ENCODE assay signal across 9 cellular contexts in genomic region chr12:122081697-122082221, GRCh38. TPM values are rescaled to one million over a fixed set of nuclear protein-coding genes. Genes with fewer than 3 reads are reported as not detected.
DNase-seq lines count a peak whose midpoint lies in the region; ATAC-seq, FAIRE-seq and TF ChIP-seq lines count a peak whose summit lies in the region.
"Had no signal": no experiment of that assay in that cellular context is flagged by ENCODE, and none has a peak within 500 bp of the region (broad histone marks: within the 10 kb centered on the region; RNA-seq: fewer than 3 reads in every experiment).

No MANE protein-coding gene starts in this region.

- peaks cover 21% of the 10 kb centered on the region for H3F3A ChIP-seq in SU-DHL-6 (ENCODE audit: insufficient read depth)

- H3K27me3 ChIP-seq in SU-DHL-6 (ENCODE audit: low read length), result no peaks in the 10 kb centered on the region

- H3K27me3 Mint-ChIP-seq in activated CD4-positive, alpha-beta T cell treated with anti-CD3 and anti-CD28 coated beads, Interleukin-2, amount 10 ng/mL, durations not matched to agents 7 days and 5 days, result no peaks in the 10 kb centered on the region
- peaks cover 9% of the 10 kb centered on the region for H3K27me3 Mint-ChIP-seq in endothelial cell (ENCODE audit: unreplicated experiment)
- no peaks in the 10 kb centered on the region for H3K27me3 Mint-ChIP-seq in natural killer cell (ENCODE audit: low read depth in 2 of 2)

- DNase-seq in activated CD4-positive, alpha-beta T cell treated with anti-CD3 and anti-CD28 coated beads, Interleukin-2, amount 10 ng/mL, durations not matched to agents 7 days and 5 days, result peak; percentile 64
- DNase-seq in activated CD4-positive, alpha-beta T cell treated with anti-CD3 and anti-CD28 coated beads, Interleukin-2, amount 50 U/mL, for 4 hours, result no peak
- DNase-seq in endothelial cell (ENCODE audit: low spot score), result peak; percentile 29
- DNase-seq in natural killer cell, result no peak
- no peak for DNase-seq in COLO829 (ENCODE audit: low spot score)
- no peak for DNase-seq in D721Med (ENCODE audit: insufficient read length, low spot score)

- intact Hi-C loops in natural killer cell (cut with micrococcal nuclease), result loop anchor here (2.0 kb wide), 1 partner anchor 23 kb away; no protein-coding TSS in a partner anchor

- peak overlapping the region; percentile 91 for H3K27ac Mint-ChIP-seq in activated CD4-positive, alpha-beta T cell treated with anti-CD3 and anti-CD28 coated beads, Interleukin-2, amount 10 ng/mL, durations not matched to agents 7 days and 5 days
- H3K27ac Mint-ChIP-seq in endothelial cell (ENCODE audit: unreplicated experiment), result peak overlapping the region; percentile 93
- H3K27ac Mint-ChIP-seq in natural killer cell, result peak overlapping the region; percentile 79 to 86

- H3K27ac ChIP-seq in SU-DHL-6 (ENCODE audit: low read depth, low read length), result peak overlapping the region; percentile 53
- H3K27ac ChIP-seq: cardiac muscle cell had no signal

- H3K36me3 Mint-ChIP-seq in activated CD4-positive, alpha-beta T cell treated with anti-CD3 and anti-CD28 coated beads, Interleukin-2, amount 10 ng/mL, durations not matched to agents 7 days and 5 days (ENCODE audit: low read depth), result peaks cover 43% of the 10 kb centered on the region
- peaks cover 14% of the 10 kb centered on the region for H3K36me3 Mint-ChIP-seq in endothelial cell (ENCODE audit: low read depth, unreplicated experiment)
- no peaks in the 10 kb centered on the region for H3K36me3 Mint-ChIP-seq in natural killer cell

- H3K4me3 Mint-ChIP-seq in activated CD4-positive, alpha-beta T cell treated with anti-CD3 and anti-CD28 coated beads, Interleukin-2, amount 10 ng/mL, durations not matched to agents 7 days and 5 days, result peak overlapping the region; percentile 92
- peak overlapping the region; percentile 28 for H3K4me3 Mint-ChIP-seq in endothelial cell (ENCODE audit: unreplicated experiment)
- peak overlapping the region; percentile 72 for H3K4me3 Mint-ChIP-seq in natural killer cell

- peak overlapping the region; percentile 98 for H3K4me2 ChIP-seq in SU-DHL-6 (ENCODE audit: low read depth, low read length, poor library complexity, severe bottlenecking)

- H4K20me1 ChIP-seq in SU-DHL-6 (ENCODE audit: low read depth, low read length), result no peaks in the 10 kb centered on the region; the same call in 1 of the 2 replicates

- TF ChIP-seq CTCF in SU-DHL-6 (IDR thresholded peaks at IDR 0.05; ENCODE audit: insufficient read depth, low read length, poor library complexity, severe bottlenecking) (no peak), endothelial cell (IDR thresholded peaks at IDR 0.05; ENCODE audit: unreplicated experiment) (no peak), natural killer cell (IDR thresholded peaks at IDR 0.05) (no peak), D721Med (IDR thresholded peaks at IDR 0.05; ENCODE audit: insufficient read depth, missing control alignments) (no peak)

- POLR2A ChIA-PET in activated CD4-positive, alpha-beta T cell treated with anti-CD3 and anti-CD28 coated beads, Interleukin-2, amount 10 ng/mL, durations not matched to agents 7 days and 5 days (lab: Charles Lee), result no interaction called here

- H3K79me2 ChIP-seq in SU-DHL-6 (ENCODE audit: insufficient read depth, low read length), result peaks cover 67% of the 10 kb centered on the region

- no peaks in the 10 kb centered on the region for H3K36me3 ChIP-seq in SU-DHL-6 (ENCODE audit: low read length)
- H3K36me3 ChIP-seq: cardiac muscle cell had no signal

- no peaks in the 10 kb centered on the region for H3K9me3 ChIP-seq in SU-DHL-6 (ENCODE audit: insufficient read depth, low read length)

- H3K4me3 ChIP-seq in SU-DHL-6 (ENCODE audit: insufficient read depth, low read length, poor library complexity, severe bottlenecking), result peak overlapping the region; percentile 17
- H3K4me3 ChIP-seq: cardiac muscle cell had no signal

- no peak for FAIRE-seq in D721Med (lab: Jason Lieb, UNC)

- ATAC-seq in HG03064 (IDR thresholded peaks at IDR 0.05; ENCODE audit: low read depth, unreplicated experiment) (peak; percentile 43), natural killer cell (peak; percentile 16 to 47 (median 18))

- H2AFZ ChIP-seq in SU-DHL-6 (ENCODE audit: low read depth, low read length, severe bottlenecking), result no peak overlapping the region

- no peaks in the 10 kb centered on the region for H3K9me2 ChIP-seq in SU-DHL-6 (replicated peaks; ENCODE audit: insufficient read depth, low read length)

- no peaks in the 10 kb centered on the region for H3K9me3 Mint-ChIP-seq in activated CD4-positive, alpha-beta T cell treated with anti-CD3 and anti-CD28 coated beads, Interleukin-2, amount 10 ng/mL, durations not matched to agents 7 days and 5 days
- H3K9me3 Mint-ChIP-seq in endothelial cell (ENCODE audit: unreplicated experiment), result no peaks in the 10 kb centered on the region
- H3K9me3 Mint-ChIP-seq in natural killer cell, result no peaks in the 10 kb centered on the region

- peaks cover 67% of the 10 kb centered on the region for H3K4me1 Mint-ChIP-seq in activated CD4-positive, alpha-beta T cell treated with anti-CD3 and anti-CD28 coated beads, Interleukin-2, amount 10 ng/mL, durations not matched to agents 7 days and 5 days
- H3K4me1 Mint-ChIP-seq in endothelial cell (ENCODE audit: unreplicated experiment), result peaks cover 47% of the 10 kb centered on the region
- H3K4me1 Mint-ChIP-seq in natural killer cell, result peaks cover 66 to 72% of the 10 kb centered on the region in 2 donors

- CTCF ChIA-PET in activated CD4-positive, alpha-beta T cell treated with anti-CD3 and anti-CD28 coated beads, Interleukin-2, amount 10 ng/mL, durations not matched to agents 7 days and 5 days (lab: Charles Lee), result interaction anchor here (0.5 to 3.3 kb wide), 8 partner anchors 10 to 416 kb away, joined by 3 to 10 read pairs (median 3); no protein-coding TSS in a partner anchor

- peak overlapping the region; percentile 82; the same call in 1 of the 2 replicates for H3K9ac ChIP-seq in SU-DHL-6 (ENCODE audit: low read length)

RNA-seq across cellular contexts. Expression of gene MLXIP, which starts 3.2 kb away (rescaled TPM):
- total RNA-seq in activated CD4-positive, alpha-beta T cell treated with anti-CD3 and anti-CD28 coated beads, Interleukin-2, amount 10 ng/mL, durations not matched to agents 7 days and 5 days, result 10 to 100 TPM; 45.7 to 46.8 TPM
- 63.3 TPM for total RNA-seq in endothelial cell (ENCODE audit: unreplicated experiment)
- 10 to 100 TPM; 83.8 to 92.4 (median 86.1) TPM for total RNA-seq in natural killer cell

Comparison
In these comparisons a context has a peak if more than half of its experiments do, and no peak if none do; other contexts are left out.
1. DNase-seq: peak in activated CD4-positive, alpha-beta T cell treated with anti-CD3 and anti-CD28 coated beads, Interleukin-2, amount 10 ng/mL, durations not matched to agents 7 days and 5 days (single experiment) and endothelial cell (single experiment); none in activated CD4-positive, alpha-beta T cell treated with anti-CD3 and anti-CD28 coated beads, Interleukin-2, amount 50 U/mL, for 4 hours (0 of 2), natural killer cell (single experiment), COLO829 (single experiment) and D721Med (single experiment).
2. H3K4me3 Mint-ChIP-seq: peak in every context shown above with its lines; median percentile 92 in activated CD4-positive, alpha-beta T cell treated with anti-CD3 and anti-CD28 coated beads, Interleukin-2, amount 10 ng/mL, durations not matched to agents 7 days and 5 days; 72 in natural killer cell; 28 in endothelial cell.
3. Peak in every context shown above with its lines, with median percentiles within 50 percentile points of each other: H3K27ac Mint-ChIP-seq.